ENCODE assay signal across 14 cellular contexts in the genomic region with DNA sequence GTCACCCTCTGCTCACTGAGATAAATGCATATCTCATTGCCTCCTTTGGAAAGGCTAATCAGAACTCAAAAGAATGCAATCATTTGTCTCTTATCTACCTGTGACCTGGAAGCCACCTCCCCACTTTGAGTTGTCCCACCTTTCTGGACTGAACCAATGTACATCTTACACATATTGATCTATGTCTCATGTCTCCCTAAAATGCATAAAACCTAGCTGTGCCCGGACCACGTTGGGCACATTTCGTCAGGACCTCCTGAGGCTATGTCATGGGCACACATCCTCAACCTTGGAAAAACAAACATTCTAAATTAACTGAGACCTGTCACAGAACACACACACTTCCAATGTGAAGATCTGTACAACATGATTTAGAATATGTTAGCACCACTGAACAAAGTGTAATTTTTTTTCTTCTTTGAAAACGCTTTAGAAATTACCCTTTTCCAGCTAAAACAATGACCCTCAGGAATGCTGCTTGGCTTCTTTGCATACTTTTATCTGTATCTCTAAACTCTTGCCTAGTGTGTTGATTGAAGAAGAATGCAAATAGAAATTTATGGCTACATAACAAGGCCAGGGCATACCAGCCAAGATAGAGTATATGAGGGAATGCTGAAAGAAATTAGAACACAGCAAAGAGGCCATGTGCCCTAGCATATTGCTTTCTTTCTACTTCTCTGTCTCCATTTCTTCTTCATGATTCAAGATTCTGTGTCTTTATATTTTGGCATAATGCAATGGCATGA.
DNase-seq lines count a peak whose midpoint lies in the region; ATAC-seq, FAIRE-seq and TF ChIP-seq lines count a peak whose summit lies in the region.
"Had no signal": no experiment of that assay in that cellular context is flagged by ENCODE, and none has a peak within 500 bp of the region (broad histone marks: within the 10 kb centered on the region; RNA-seq: fewer than 3 reads in every experiment).

No MANE protein-coding gene starts in this region.

- peaks cover 1% of the 10 kb centered on the region for H3K79me1 ChIP-seq in mesenchymal stem cell (replicated peaks; ENCODE audit: low read length, poor library complexity, severe bottlenecking)

- H2BK12ac ChIP-seq in mesenchymal stem cell (ENCODE audit: low read length in 2 of 2): peak overlapping the region in 1 of 2 experiments; percentile 38

- dilution Hi-C loops in mammary epithelial cell (cut with HindIII; ENCODE audit: low sequenced_read_pairs): no loop called here

- H2BK15ac ChIP-seq in mesenchymal stem cell (ENCODE audit: low read depth, poor library complexity, severe bottlenecking): no peak overlapping the region

- no peaks in the 10 kb centered on the region for H3K9me3 ChIP-seq in A549
- no peaks in the 10 kb centered on the region for H3K9me3 ChIP-seq in mammary epithelial cell (replicated peaks; ENCODE audit: insufficient read depth, low read length)
- no peaks in the 10 kb centered on the region for H3K9me3 ChIP-seq in mesenchymal stem cell (ENCODE audit: control insufficient read depth, low read length)

- no peak for TF ChIP-seq POLR2A in A549 (IDR thresholded peaks at IDR 0.05; ENCODE audit: low read length)

- H3K27ac ChIP-seq in A549 (peak overlapping the region; percentile 47 to 72; a peak in 3 of 6 replicates), mammary epithelial cell (ENCODE audit: insufficient read depth, low read depth, low read length) (no peak overlapping the region), mesenchymal stem cell (ENCODE audit: low read length, poor library complexity, severe bottlenecking) (peak overlapping the region; percentile 76)

- H3K4me2 ChIP-seq in A549 (peak overlapping the region; percentile 64), mammary epithelial cell (ENCODE audit: insufficient read depth, low read depth, low read length) (peak overlapping the region; percentile 64), mesenchymal stem cell (ENCODE audit: low read length, poor library complexity, severe bottlenecking) (no peak overlapping the region)

- POLR2A ChIA-PET in A549 (lab: Yijun Ruan, JAX): interaction anchor here (0.5 kb wide), 1 partner anchor 58 kb away, joined by 3 read pairs; no protein-coding TSS in a partner anchor

- intact Hi-C loops in mammary epithelial cell (cut with micrococcal nuclease) (no loop called here), CD14-positive monocyte (cut with micrococcal nuclease) (no loop called here)

- H3K36me3 ChIP-seq in mammary epithelial cell (ENCODE audit: insufficient read depth, low read length) (no peaks in the 10 kb centered on the region), mesenchymal stem cell (ENCODE audit: control insufficient read depth in 1 of 2, insufficient read depth in 2 of 2, low read depth in 1 of 2, low read length in 2 of 2) (peaks cover 0 to 3% of the 10 kb centered on the region in 2 experiments)

- no peak overlapping the region for H2BK120ac ChIP-seq in mesenchymal stem cell (ENCODE audit: low read depth, low read length)

- TF ChIP-seq CTCF in A549 (IDR thresholded peaks at IDR 0.05): no peak
- no peak for TF ChIP-seq CTCF in mammary epithelial cell (conservative IDR thresholded peaks at IDR 0.05 in 1 of 2, IDR thresholded peaks at IDR 0.05 in 1 of 2; ENCODE audit: extremely low read depth in 1 of 2, insufficient read depth in 1 of 2, low read depth in 1 of 2, low read length in 2 of 2)
- no peak for TF ChIP-seq CTCF in CD14-positive monocyte (IDR thresholded peaks at IDR 0.05)

- no peak overlapping the region for H3K14ac ChIP-seq in mesenchymal stem cell (ENCODE audit: low read length in 2 of 2)

- no peak for TF ChIP-seq EP300 in A549 (IDR thresholded peaks at IDR 0.05)

- H2BK5ac ChIP-seq in mesenchymal stem cell (ENCODE audit: low read depth, low read length, poor library complexity, severe bottlenecking): no peak overlapping the region

- no peaks in the 10 kb centered on the region for H3K9me3 Mint-ChIP-seq in CD14-positive monocyte
- H3K9me3 Mint-ChIP-seq: activated B cell treated with CpG ODN at 0.5 μM for 24 hours; dendritic cell treated with granulocyte-macrophage colony-stimulating factor and Interleukin-4, amounts not matched to agents 40 ng/mL and 50 ng/mL, for 4 days; natural killer cell treated with Interleukin-12 subunit alpha and Interleukin-12 subunit beta and Interleukin-15 and Interleukin-18, amount 100 ng/mL, for 72 hours had no signal

- in situ Hi-C loops in mammary epithelial cell (cut with MboI; ENCODE audit: low sequenced_read_pairs in 2 of 2): no loop called here

- H3K27ac Mint-ChIP-seq in CD14-positive monocyte: no peak overlapping the region
- H3K27ac Mint-ChIP-seq: activated B cell treated with CpG ODN at 0.5 μM for 24 hours; dendritic cell treated with granulocyte-macrophage colony-stimulating factor and Interleukin-4, amounts not matched to agents 40 ng/mL and 50 ng/mL, for 4 days; natural killer cell treated with Interleukin-12 subunit alpha and Interleukin-12 subunit beta and Interleukin-15 and Interleukin-18, amount 100 ng/mL, for 72 hours had no signal

- no TSS peak for BruUV-seq in mammary epithelial cell (replicated peaks; lab: Mats Ljungman, UMichigan)

- H4K8ac ChIP-seq in mesenchymal stem cell (ENCODE audit: low read length): no peak overlapping the region

- H3K27me3 ChIP-seq in mammary epithelial cell (ENCODE audit: insufficient read depth, low read length) (no peaks in the 10 kb centered on the region), mesenchymal stem cell (ENCODE audit: control insufficient read depth in 1 of 2, insufficient read depth in 1 of 2, low read length in 2 of 2) (no peaks in the 10 kb centered on the region)

- CTCF ChIA-PET in A549 (lab: Yijun Ruan, JAX): interaction anchor here (1.2 to 2.3 kb wide), 2 partner anchors 28 to 124 kb away, joined by 4 to 6 read pairs; no protein-coding TSS in a partner anchor
- CTCF ChIA-PET in mammary epithelial cell (lab: Charles Lee; ENCODE audit: low non-redundant PET): no interaction called here

- H3K36me3 Mint-ChIP-seq in CD14-positive monocyte: peaks cover 0 to 2% of the 10 kb centered on the region in 2 donors
- H3K36me3 Mint-ChIP-seq: natural killer cell treated with Interleukin-12 subunit alpha and Interleukin-12 subunit beta and Interleukin-15 and Interleukin-18, amount 100 ng/mL, for 72 hours had no signal

- no peak for DNase-seq in A549 (ENCODE audit: low read depth in 1 of 2, low spot score in 1 of 2)
- no peak for DNase-seq in HTR-8/SVneo (ENCODE audit: insufficient read length, low spot score)
- no peak for DNase-seq in mammary epithelial cell
- DNase-seq in mesenchymal stem cell: no peak
- no peak for DNase-seq in CD14-positive monocyte (ENCODE audit: low spot score)
- DNase-seq in SHP77 (lab: John Stamatoyannopoulos, UW): no peak
- DNase-seq: activated B cell treated with CpG ODN at 0.5 μM for 24 hours, foreskin fibroblast, NCI-H2171 had no signal

- H3K4me1 Mint-ChIP-seq in CD14-positive monocyte: peaks cover 7% of the 10 kb centered on the region
- H3K4me1 Mint-ChIP-seq: activated B cell treated with CpG ODN at 0.5 μM for 24 hours had no signal

- FAIRE-seq in A549 (lab: Jason Lieb, UNC): no peak
- FAIRE-seq in HTR-8/SVneo (lab: Jason Lieb, UNC): peak; percentile 92
- FAIRE-seq: GM12878 had no signal

- H2AK5ac ChIP-seq in mesenchymal stem cell (ENCODE audit: low read length, severe bottlenecking): peak overlapping the region; percentile 11

- H4K20me1 ChIP-seq in mammary epithelial cell (ENCODE audit: insufficient read depth, low read length): no peaks in the 10 kb centered on the region

- TF ChIP-seq RAD21 in A549 (conservative IDR thresholded peaks at IDR 0.05 in 1 of 2, IDR thresholded peaks at IDR 0.05 in 1 of 2): no peak

- peak overlapping the region; percentile 19 to 28 for H3K18ac ChIP-seq in mesenchymal stem cell (ENCODE audit: low read depth in 1 of 2, low read length in 2 of 2)

- no peak overlapping the region for H3K23ac ChIP-seq in mesenchymal stem cell (ENCODE audit: low read length in 2 of 2)

- 65% methylated on average over 4 of the region's 4 CpGs for WGBS in A549 (ENCODE audit: missing lambda C conversion rate)
- WGBS in mammary epithelial cell (ENCODE audit: low coverage, missing lambda C conversion rate): 28% methylated on average over 4 of the region's 4 CpGs
- 79% methylated on average over 3 of the region's 4 CpGs for WGBS in mesenchymal stem cell

- H3K4me1 ChIP-seq in A549: peaks cover 85% of the 10 kb centered on the region
- peaks cover 56% of the 10 kb centered on the region for H3K4me1 ChIP-seq in mammary epithelial cell (ENCODE audit: insufficient read depth, low read length)
- peaks cover 10% of the 10 kb centered on the region for H3K4me1 ChIP-seq in mesenchymal stem cell (ENCODE audit: control insufficient read depth, insufficient read depth, low read depth, low read length)

- H3K79me2 ChIP-seq in mammary epithelial cell (ENCODE audit: insufficient read depth, low read length): peaks cover 39% of the 10 kb centered on the region

- H3K9ac ChIP-seq in mammary epithelial cell (ENCODE audit: insufficient read depth, low read length) (no peak overlapping the region), mesenchymal stem cell (ENCODE audit: low read length) (peak overlapping the region; percentile 7)

- ATAC-seq in A549 (no peak), HG02970 (IDR thresholded peaks at IDR 0.05; ENCODE audit: low FRiP score, unreplicated experiment) (no peak), GM19467 (IDR thresholded peaks at IDR 0.05; ENCODE audit: unreplicated experiment) (no peak)
- ATAC-seq: natural killer cell treated with Interleukin-12 subunit alpha and Interleukin-12 subunit beta and Interleukin-15 and Interleukin-18, amount 100 ng/mL, for 72 hours had no signal

- H4K91ac ChIP-seq in mesenchymal stem cell (ENCODE audit: low read length): no peak overlapping the region

- H3K4ac ChIP-seq in mesenchymal stem cell (ENCODE audit: low read depth in 1 of 2, low read length in 2 of 2): no peak overlapping the region

- H3K4me3 Mint-ChIP-seq in CD14-positive monocyte: no peak overlapping the region
- H3K4me3 Mint-ChIP-seq: activated B cell treated with CpG ODN at 0.5 μM for 24 hours; dendritic cell treated with granulocyte-macrophage colony-stimulating factor and Interleukin-4, amounts not matched to agents 40 ng/mL and 50 ng/mL, for 4 days; natural killer cell treated with Interleukin-12 subunit alpha and Interleukin-12 subunit beta and Interleukin-15 and Interleukin-18, amount 100 ng/mL, for 72 hours had no signal

- no peak overlapping the region for H2AFZ ChIP-seq in mammary epithelial cell (ENCODE audit: low read depth, low read length)
- no peak overlapping the region for H2AFZ ChIP-seq in mesenchymal stem cell (ENCODE audit: low read depth, low read length)

- no peak overlapping the region for H3K4me3 ChIP-seq in A549
- no peak overlapping the region for H3K4me3 ChIP-seq in mammary epithelial cell (replicated peaks in 1 of 3; ENCODE audit: insufficient read depth in 1 of 3, low read depth in 2 of 3, low read length in 3 of 3)
- H3K4me3 ChIP-seq in mesenchymal stem cell (ENCODE audit: insufficient read depth in 1 of 2, low read depth in 1 of 2, low read length in 2 of 2): no peak overlapping the region
- H3K4me3 ChIP-seq: GM12878 had no signal

- H3K27me3 Mint-ChIP-seq in CD14-positive monocyte (ENCODE audit: low read depth in 3 of 3): no peaks in the 10 kb centered on the region
- H3K27me3 Mint-ChIP-seq: activated B cell treated with CpG ODN at 0.5 μM for 24 hours; dendritic cell treated with granulocyte-macrophage colony-stimulating factor and Interleukin-4, amounts not matched to agents 40 ng/mL and 50 ng/mL, for 4 days; natural killer cell treated with Interleukin-12 subunit alpha and Interleukin-12 subunit beta and Interleukin-15 and Interleukin-18, amount 100 ng/mL, for 72 hours had no signal
